ENCODE assay signal across 22 cellular contexts in the genomic region with DNA sequence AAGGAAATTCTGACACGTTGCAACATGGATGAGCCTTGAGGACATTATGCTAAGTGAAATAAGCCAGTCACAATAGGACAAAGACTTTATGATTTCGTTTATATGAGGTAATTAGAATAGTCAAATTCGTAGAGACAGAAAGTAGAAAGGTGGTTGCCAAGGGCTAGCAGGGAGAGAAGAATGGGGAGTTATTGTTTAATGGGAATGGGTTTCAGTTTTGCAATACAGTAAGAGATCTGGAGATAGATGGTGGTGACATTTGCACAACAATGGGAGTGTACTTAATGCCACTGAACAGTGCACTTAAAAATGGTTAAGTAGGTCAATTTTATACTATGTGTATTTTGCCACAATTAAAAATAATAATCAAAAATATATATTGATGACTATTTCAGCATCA. TPM values are rescaled to one million over a fixed set of nuclear protein-coding genes. Genes with fewer than 3 reads are reported as not detected.
A peak's percentile ranks its signal among the peaks of the same experiment; 100 is the strongest.
DNase-seq lines count a peak whose midpoint lies in the region; ATAC-seq, FAIRE-seq and TF ChIP-seq lines count a peak whose summit lies in the region.
"Had no signal": no experiment of that assay in that cellular context is flagged by ENCODE, and none has a peak within 500 bp of the region (broad histone marks: within the 10 kb centered on the region; RNA-seq: fewer than 3 reads in every experiment).

No MANE protein-coding gene starts in this region.

- ATAC-seq in GM12878: no peak

- H4K20me1 ChIP-seq in GM12878 (ENCODE audit: control insufficient read depth, insufficient read depth) (no peaks in the 10 kb centered on the region), SK-N-SH (ENCODE audit: insufficient read depth) (no peaks in the 10 kb centered on the region)

- in situ Hi-C loops in GM12878 (cut with MboI): no loop called here

- peak; percentile 28 for DNase-seq in SKM-1 treated with dmso at 0.1 percent for 144 hours (lab: John Stamatoyannopoulos, UW; ENCODE audit: unreplicated experiment)
- no peak for DNase-seq in SKM-1 (lab: John Stamatoyannopoulos, UW; ENCODE audit: unreplicated experiment)
- peak; percentile 40 to 57 for DNase-seq in NCI-H526 (lab: John Stamatoyannopoulos, UW)
- no peak for DNase-seq in GM12878 (ENCODE audit: low read depth, low spot score)
- DNase-seq in NCI-H82 treated with DMSO at 0.1 percent for 48 hours (lab: John Stamatoyannopoulos, UW; ENCODE audit: unreplicated experiment): no peak
- no peak for DNase-seq in SK-N-SH
- DNase-seq: ACHN; BE2C; C1 segment of cervical spinal cord; CD4-positive, CD25-positive, alpha-beta regulatory T cell; CD8-positive, alpha-beta memory T cell; COR-L47; DMS 273 treated with DMSO at 0.1 percent for 48 hours; DMS53; DND-41; EL; GM23248 had no signal

- H2AFZ ChIP-seq in GM12878 (ENCODE audit: control insufficient read depth, low read depth, low read length) (no peak overlapping the region), SK-N-SH (ENCODE audit: low read depth) (no peak overlapping the region)
- H2AFZ ChIP-seq: GM23248 had no signal

- BruUV-seq in GM12878 (replicated peaks; lab: Mats Ljungman, UMichigan): no TSS peak

- no peaks in the 10 kb centered on the region for H3K9me2 ChIP-seq in SK-N-SH

- H3K9ac ChIP-seq in GM12878 (ENCODE audit: control insufficient read depth, insufficient read depth, low read length) (no peak overlapping the region), SK-N-SH (no peak overlapping the region)
- H3K9ac ChIP-seq: GM23248 had no signal

- H3K27me3 ChIP-seq in GM12878 (replicated peaks in 1 of 2; ENCODE audit: control insufficient read depth in 2 of 2, insufficient read depth in 2 of 2, low read length in 1 of 2) (0 out of 4 replicates have a peak, but pooled peaks cover 0 to 2% of the 10 kb centered on the region in 2 experiments), SK-N-SH (ENCODE audit: insufficient read depth) (no peaks in the 10 kb centered on the region; the same call in 1 of the 2 replicates)
- H3K27me3 ChIP-seq: BE2C had no signal

- whole genome bisulfite sequencing in GM12878 (ENCODE audit: insufficient coverage, insufficient replicate concordance, low lambda C conversion rate, missing lambda C conversion rate): 49% methylated on average over 3 of the region's 3 CpGs
- 24% methylated on average over 3 of the region's 3 CpGs for WGBS in SK-N-SH (ENCODE audit: low lambda C conversion rate)

- H3K36me3 ChIP-seq in GM12878 (ENCODE audit: control insufficient read depth in 2 of 2, insufficient read depth in 2 of 2, low read length in 1 of 2): no peaks in the 10 kb centered on the region
- H3K36me3 ChIP-seq in SK-N-SH (replicated peaks in 1 of 2; ENCODE audit: control insufficient read depth in 1 of 2, insufficient read depth in 2 of 2, low read length in 1 of 2): no peaks in the 10 kb centered on the region
- H3K36me3 ChIP-seq: BE2C, HAP-1 had no signal

- CTCF ChIA-PET in GM12878 (lab: Yijun Ruan, JAX) (interaction anchor here (0.9 to 4.4 kb wide), 3 partner anchors 9 to 24 kb away, joined by 3 to 16 read pairs (median 5); no protein-coding TSS in a partner anchor), SK-N-SH (lab: Yijun Ruan, JAX) (interaction anchor here (1.5 kb wide), 1 partner anchor 12 kb away, joined by 5 read pairs; no protein-coding TSS in a partner anchor)

- no peaks in the 10 kb centered on the region for H3F3A ChIP-seq in SK-N-SH (replicated peaks; ENCODE audit: insufficient read depth)

- H3K4me3 ChIP-seq in GM12878 (no peak overlapping the region), SK-N-SH (ENCODE audit: low read depth in 2 of 2, low read length in 1 of 2) (no peak overlapping the region)
- H3K4me3 ChIP-seq: GM23248, HAP-1 had no signal

- no peak for TF ChIP-seq POLR2A in GM12878 (IDR thresholded peaks at IDR 0.05; ENCODE audit: low read depth, low read length)

- SMC1A ChIA-PET in GM12878 (lab: Charles Lee; ENCODE audit: uncharacterized antibody, unreplicated experiment): interaction anchor here (1.3 to 1.8 kb wide), 5 partner anchors 10 to 47 kb away, joined by 3 to 7 read pairs (median 3); no protein-coding TSS in a partner anchor

- H3K9me3 ChIP-seq in GM12878 (replicated peaks; ENCODE audit: control insufficient read depth, insufficient read depth, low read length) (no peaks in the 10 kb centered on the region), SK-N-SH (no peaks in the 10 kb centered on the region)
- H3K9me3 ChIP-seq: BE2C, HAP-1 had no signal

- TF ChIP-seq RAD21 in GM12878 (IDR thresholded peaks at IDR 0.05; ENCODE audit: insufficient read depth, low read depth, low read length): no peak
- no peak for TF ChIP-seq RAD21 in SK-N-SH (IDR thresholded peaks at IDR 0.05; ENCODE audit: low read length)

- peak; percentile 13 for FAIRE-seq in GM12878 (lab: Jason Lieb, UNC)
- FAIRE-seq: A204.1, GM12891, GM19239 had no signal

- RAD21 ChIA-PET in GM12878 (lab: Charles Lee; ENCODE audit: unreplicated experiment): interaction anchor here (1.0 to 1.3 kb wide), 2 partner anchors 12 to 50 kb away, joined by 3 read pairs; no protein-coding TSS in a partner anchor

- no peaks in the 10 kb centered on the region for H3K79me2 ChIP-seq in GM12878 (ENCODE audit: control insufficient read depth, insufficient read depth, low read length)
- H3K79me2 ChIP-seq in SK-N-SH (ENCODE audit: insufficient read depth): no peaks in the 10 kb centered on the region

- H3K4me1 ChIP-seq in GM12878 (ENCODE audit: control insufficient read depth, insufficient read depth, low read length) (no peaks in the 10 kb centered on the region), SK-N-SH (ENCODE audit: control insufficient read depth in 1 of 2, insufficient read depth in 2 of 2, low read depth in 1 of 2, low read length in 1 of 2) (no peaks in the 10 kb centered on the region)
- H3K4me1 ChIP-seq: BE2C, HAP-1 had no signal

- no peak for TF ChIP-seq EP300 in GM12878 (IDR thresholded peaks at IDR 0.05; ENCODE audit: borderline replicate concordance in 1 of 2, control insufficient read depth in 1 of 2, low read depth in 2 of 2, low read length in 2 of 2)
- TF ChIP-seq EP300 in SK-N-SH (IDR thresholded peaks at IDR 0.05; ENCODE audit: borderline replicate concordance in 1 of 2, low read depth in 1 of 2, low read length in 1 of 2): no peak

- H3K27ac ChIP-seq in GM12878 (ENCODE audit: control insufficient read depth, insufficient read depth): no peak overlapping the region
- no peak overlapping the region for H3K27ac ChIP-seq in SK-N-SH (ENCODE audit: low read depth in 2 of 2, low read length in 1 of 2)
- H3K27ac ChIP-seq: GM23248 had no signal

- H3K4me2 ChIP-seq in GM12878 (ENCODE audit: control insufficient read depth, insufficient read depth): no peak overlapping the region
- no peak overlapping the region for H3K4me2 ChIP-seq in SK-N-SH

- intact Hi-C loops in GM12878 (cut with micrococcal nuclease; ENCODE audit: unreplicated experiment): no loop called here

- POLR2A ChIA-PET in GM12878 (lab: Charles Lee) (no interaction called here), SK-N-SH (lab: Yijun Ruan, JAX) (no interaction called here)

- no peak for TF ChIP-seq CTCF in GM12878 (IDR thresholded peaks at IDR 0.05 in 2 of 3, conservative IDR thresholded peaks at IDR 0.05 in 1 of 3; ENCODE audit: control insufficient read depth in 2 of 3, extremely low read depth in 1 of 3, insufficient read depth in 1 of 3, low read depth in 3 of 3, low read length in 3 of 3)
- no peak for TF ChIP-seq CTCF in SK-N-SH (IDR thresholded peaks at IDR 0.05)

RNA-seq across cellular contexts. Expression of a gene that starts 43.4 kb away (rescaled TPM):
- total RNA-seq in GM12878 (2013; cell fraction: nucleolus; rRNA removed): 30.9 and 31.7 TPM in 2 replicates
- total RNA-seq in GM12878 (2014; rRNA removed): 18.8 and 23.4 TPM in 2 replicates
- 22.7 and 23.7 TPM in 2 replicates for total RNA-seq in GM12878 (2014; rRNA removed; fragmentation: Illumina TruSeq; extraction: Trizol)
- 41.4 and 42.3 TPM in 2 replicates for total RNA-seq in GM12878 (2021)
- polyA plus RNA-seq in GM12878 (2011; ENCODE audit: low read depth): 4.3 TPM
- 5.1 and 8.5 TPM in 2 replicates for polyA plus RNA-seq in GM12878 (2011; rRNA removed)
- 2.9 and 3.0 TPM in 2 replicates for polyA plus RNA-seq in GM12878 (2011; cell fraction: cytosol; rRNA removed)
- polyA plus RNA-seq in GM12878 (2011; cell fraction: nucleus; rRNA removed): 2.9 and 3.5 TPM in 2 replicates
- polyA plus RNA-seq in GM12878 (2012): 8.9 and 12.0 TPM in 2 replicates
- 17.5 and 36.2 TPM in 2 replicates for polyA plus RNA-seq in GM12878 (2014; fragmentation: Illumina TruSeq; extraction: Trizol)
- 10 to 100 TPM in 1 of 2 experiments, 1 to 10 TPM in 1; 9.3 to 17.6 TPM for polyA plus RNA-seq in GM12878 (2014; fragmentation: Nextera tagmentation; extraction: Ambion mirVana)
- polyA plus RNA-seq in GM12878 (2014; rRNA removed): 14.5 and 16.2 TPM in 2 replicates
- 10 to 100 TPM; 26.5 to 32.3 TPM for polyA plus RNA-seq in GM12878 (2016; fragmentation: Nextera tagmentation; extraction: Ambion mirVana)
- 8.7 and 11.3 TPM in 2 replicates for polyA minus RNA-seq in GM12878 (2011; rRNA and poly(A)+ RNA removed)
- 2.1 and 2.4 TPM in 2 replicates for polyA minus RNA-seq in GM12878 (2011; cell fraction: cytosol; rRNA and poly(A)+ RNA removed)
- 4.4 and 6.9 TPM in 2 replicates for polyA minus RNA-seq in GM12878 (2011; cell fraction: nucleus; rRNA and poly(A)+ RNA removed)
- polyA plus RNA-seq in SK-N-SH (2012; rRNA removed): 0.58 and 0.62 TPM in 2 replicates
- 0.58 and 0.67 TPM in 2 replicates for polyA plus RNA-seq in SK-N-SH (2012; cell fraction: cytosol; rRNA removed)
- 0.46 and 0.86 TPM in 2 replicates for polyA plus RNA-seq in SK-N-SH (2012; cell fraction: nucleus; rRNA removed)
- total RNA-seq: G401 had no signal

RNA-seq across cellular contexts. Expression of a gene that starts 56.3 kb away (rescaled TPM):
- 1.5 and 1.8 TPM in 2 replicates for total RNA-seq in GM12878 (2013; cell fraction: nucleolus; rRNA removed)
- 0.54 and 0.56 TPM in 2 replicates for total RNA-seq in GM12878 (2014; rRNA removed)
- total RNA-seq in GM12878 (2014; rRNA removed; fragmentation: Illumina TruSeq; extraction: Trizol): 0.76 and 0.97 TPM in 2 replicates
- total RNA-seq in GM12878 (2021): 0.45 and 0.46 TPM in 2 replicates
- not detected for polyA plus RNA-seq in GM12878 (2011; ENCODE audit: low read depth)
- 0.20 and 0.39 TPM in 2 replicates for polyA plus RNA-seq in GM12878 (2011; rRNA removed)
- 0.03 and 0.12 TPM in 2 replicates for polyA plus RNA-seq in GM12878 (2011; cell fraction: cytosol; rRNA removed)
- 0.07 and 0.22 TPM in 2 replicates for polyA plus RNA-seq in GM12878 (2011; cell fraction: nucleus; rRNA removed)
- 0.13 TPM in 1 of 2 replicates, not detected in the other for polyA plus RNA-seq in GM12878 (2012)
- polyA plus RNA-seq in GM12878 (2014; fragmentation: Illumina TruSeq; extraction: Trizol): 0.41 and 0.63 TPM in 2 replicates
- under 1 TPM; 0.24 to 0.31 TPM for polyA plus RNA-seq in GM12878 (2014; fragmentation: Nextera tagmentation; extraction: Ambion mirVana)
- polyA plus RNA-seq in GM12878 (2014; rRNA removed): 0.50 and 0.53 TPM in 2 replicates
- polyA plus RNA-seq in GM12878 (2016; fragmentation: Nextera tagmentation; extraction: Ambion mirVana): 1 to 10 TPM in 1 of 2 experiments, under 1 TPM in 1; 0.46 to 1.6 TPM
- polyA minus RNA-seq in GM12878 (2011; rRNA and poly(A)+ RNA removed): 0.07 TPM in 1 of 2 replicates, not detected in the other
- not detected in 2 replicates for polyA minus RNA-seq in GM12878 (2011; cell fraction: cytosol; rRNA and poly(A)+ RNA removed)
- polyA minus RNA-seq in GM12878 (2011; cell fraction: nucleus; rRNA and poly(A)+ RNA removed): 0.48 and 0.67 TPM in 2 replicates
- 0.13 and 0.28 TPM in 2 replicates for polyA plus RNA-seq in SK-N-SH (2012; rRNA removed)
- 0.24 and 0.33 TPM in 2 replicates for polyA plus RNA-seq in SK-N-SH (2012; cell fraction: cytosol; rRNA removed)
- polyA plus RNA-seq in SK-N-SH (2012; cell fraction: nucleus; rRNA removed): 0.23 and 0.39 TPM in 2 replicates
- polyA plus RNA-seq: GM23248 had no signal

RNA-seq across cellular contexts. Expression of a gene that starts 56.5 kb away (rescaled TPM):
- total RNA-seq in GM12878 (2013; cell fraction: nucleolus; rRNA removed): 39.3 and 40.2 TPM in 2 replicates
- total RNA-seq in GM12878 (2014; rRNA removed) (17.1 and 22.1 TPM in 2 replicates), GM12878 (2014; rRNA removed; fragmentation: Illumina TruSeq; extraction: Trizol) (17.9 and 19.8 TPM in 2 replicates), GM12878 (2021) (12.8 TPM in 2 replicates)
- polyA plus RNA-seq in GM12878 (2011; ENCODE audit: low read depth): 4.6 TPM
- polyA plus RNA-seq in GM12878 (2011; rRNA removed) (21.7 and 36.3 TPM in 2 replicates), GM12878 (2014; fragmentation: Illumina TruSeq; extraction: Trizol) (13.8 and 16.9 TPM in 2 replicates), GM12878 (2014; fragmentation: Nextera tagmentation; extraction: Ambion mirVana) (10 to 100 TPM in 1 of 2 experiments, 1 to 10 TPM in 1; 9.5 to 11.0 TPM), GM12878 (2014; rRNA removed) (10.5 and 11.5 TPM in 2 replicates), GM12878 (2016; fragmentation: Nextera tagmentation; extraction: Ambion mirVana) (10 to 100 TPM; 18.3 to 18.9 TPM), SK-N-SH (2012; rRNA removed) (15.7 and 17.4 TPM in 2 replicates)
- 6.7 TPM in 2 replicates for polyA plus RNA-seq in GM12878 (2011; cell fraction: cytosol; rRNA removed)
- 11.5 and 16.9 TPM in 2 replicates for polyA plus RNA-seq in GM12878 (2011; cell fraction: nucleus; rRNA removed)
- 8.0 and 11.0 TPM in 2 replicates for polyA plus RNA-seq in GM12878 (2012)
- 14.1 and 14.8 TPM in 2 replicates for polyA minus RNA-seq in GM12878 (2011; rRNA and poly(A)+ RNA removed)
- polyA minus RNA-seq in GM12878 (2011; cell fraction: cytosol; rRNA and poly(A)+ RNA removed): 7.8 and 10.2 TPM in 2 replicates
- 18.7 and 32.4 TPM in 2 replicates for polyA minus RNA-seq in GM12878 (2011; cell fraction: nucleus; rRNA and poly(A)+ RNA removed)
- 21.6 and 31.5 TPM in 2 replicates for polyA plus RNA-seq in SK-N-SH (2012; cell fraction: cytosol; rRNA removed)
- polyA plus RNA-seq in SK-N-SH (2012; cell fraction: nucleus; rRNA removed): 11.8 and 18.3 TPM in 2 replicates

Comparison
In these comparisons a context has a peak if more than half of its experiments do, and no peak if none do; other contexts are left out.
1. DNase-seq: peak in SKM-1 treated with dmso at 0.1 percent for 144 hours (single experiment) and NCI-H526 (2 of 2); none in SKM-1 (single experiment), GM12878 (single experiment), NCI-H82 treated with DMSO at 0.1 percent for 48 hours (single experiment) and SK-N-SH (single experiment).